ENCODE assay signal across 16 cellular contexts in the genomic region with DNA sequence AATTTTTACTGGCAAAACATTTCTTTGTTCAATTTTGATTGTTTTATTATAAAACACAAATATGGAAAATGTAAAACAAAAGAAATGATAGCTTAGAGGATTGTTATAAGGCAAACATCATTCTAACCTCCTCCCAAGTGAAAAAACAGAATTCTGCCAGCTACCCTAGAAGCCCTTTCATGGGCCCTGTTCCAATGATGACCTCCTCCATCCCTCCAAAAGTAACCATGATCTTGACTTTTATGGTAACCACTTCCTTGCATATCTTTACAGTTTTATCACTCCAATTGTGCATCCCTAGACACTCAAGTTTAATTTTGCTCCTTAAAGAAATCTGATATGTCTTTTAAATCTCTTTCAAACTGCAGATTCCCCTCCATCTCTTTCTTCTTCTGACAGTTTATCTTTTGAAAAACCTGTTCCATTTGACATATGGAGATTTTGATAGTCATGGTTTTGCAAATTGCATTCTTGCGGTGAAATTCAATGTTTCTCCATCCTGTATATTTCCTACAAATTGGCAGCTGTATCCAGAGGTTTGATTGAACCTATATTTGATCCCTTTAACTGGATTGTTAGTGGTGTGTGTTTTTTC. TPM values are rescaled to one million over a fixed set of nuclear protein-coding genes. Genes with fewer than 3 reads are reported as not detected.
"Had no signal": no experiment of that assay in that cellular context is flagged by ENCODE, and none has a peak within 500 bp of the region (broad histone marks: within the 10 kb centered on the region; RNA-seq: fewer than 3 reads in every experiment).

No MANE protein-coding gene starts in this region.

- H2AFZ ChIP-seq: hepatocyte had no signal

- H3K9me3 ChIP-seq: adrenal gland, tibial artery had no signal

- H3K9me3 Mint-ChIP-seq: activated naive CD4-positive, alpha-beta T cell treated with anti-CD3 and anti-CD28 coated beads, Interleukin-2, amount 50 U/mL, for 24 hours had no signal

- DNase-seq: activated CD4-positive, alpha-beta T cell treated with anti-CD3 and anti-CD28 coated beads for 4 hours; activated effector memory CD4-positive, alpha-beta T cell treated with anti-CD3 and anti-CD28 coated beads, Interleukin-2, amount 50 U/mL, for 16 hours; cerebellar nuclear complex; effector memory CD4-positive, alpha-beta T cell; mucosa of descending colon; naive thymus-derived CD4-positive, alpha-beta T cell had no signal

- H3K27me3 ChIP-seq: adrenal gland, hepatocyte, tibial artery had no signal

- H3K4me3 Mint-ChIP-seq: activated CD8-positive, alpha-beta T cell treated with anti-CD3 and anti-CD28 coated beads for 36 hours; activated naive CD4-positive, alpha-beta T cell treated with anti-CD3 and anti-CD28 coated beads, Interleukin-2, amount 50 U/mL, for 24 hours; dendritic cell treated with granulocyte-macrophage colony-stimulating factor and Interleukin-4, amounts not matched to agents 40 ng/mL and 50 ng/mL, for 4 days; naive thymus-derived CD4-positive, alpha-beta T cell; stimulated activated effector memory CD8-positive, alpha-beta T cell treated with anti-CD3 and anti-CD28 coated beads, Interleukin-12 subunit alpha, Interleukin-12 subunit beta, amount 100 ng/mL, for 72 hours; WTC11 had no signal

- H3K4me2 ChIP-seq: hepatocyte had no signal

- H3K36me3 Mint-ChIP-seq: stimulated activated effector memory CD8-positive, alpha-beta T cell treated with anti-CD3 and anti-CD28 coated beads, Interleukin-12 subunit alpha, Interleukin-12 subunit beta, amount 100 ng/mL, for 72 hours had no signal

- H3K4me1 Mint-ChIP-seq: activated naive CD4-positive, alpha-beta T cell treated with anti-CD3 and anti-CD28 coated beads, Interleukin-2, amount 50 U/mL, for 24 hours; stimulated activated effector memory CD8-positive, alpha-beta T cell treated with anti-CD3 and anti-CD28 coated beads, Interleukin-12 subunit alpha, Interleukin-12 subunit beta, amount 100 ng/mL, for 72 hours; WTC11 had no signal

- H3K4me3 ChIP-seq: adrenal gland, hepatocyte, mucosa of descending colon, tibial artery had no signal

- H3K36me3 ChIP-seq: adrenal gland, tibial artery had no signal

- ATAC-seq: left lobe of liver had no signal

- H3K27ac Mint-ChIP-seq: activated CD8-positive, alpha-beta T cell treated with anti-CD3 and anti-CD28 coated beads for 36 hours; activated naive CD4-positive, alpha-beta T cell treated with anti-CD3 and anti-CD28 coated beads, Interleukin-2, amount 50 U/mL, for 24 hours; dendritic cell treated with granulocyte-macrophage colony-stimulating factor and Interleukin-4, amounts not matched to agents 40 ng/mL and 50 ng/mL, for 4 days; naive thymus-derived CD4-positive, alpha-beta T cell; stimulated activated effector memory CD8-positive, alpha-beta T cell treated with anti-CD3 and anti-CD28 coated beads, Interleukin-12 subunit alpha, Interleukin-12 subunit beta, amount 100 ng/mL, for 72 hours; WTC11 had no signal

- H3K27ac ChIP-seq: adrenal gland, hepatocyte had no signal

- H3K79me2 ChIP-seq: hepatocyte had no signal

RNA-seq across cellular contexts. Expression of a gene that starts 27.0 kb away (rescaled TPM):
- total RNA-seq: epithelial cell of proximal tubule; naive thymus-derived CD4-positive, alpha-beta T cell had no signal
- polyA plus RNA-seq: naive thymus-derived CD4-positive, alpha-beta T cell had no signal
